10 cellular contexts compared by ENCODE assay signal in genomic region chr3:59839810-59840515, GRCh38.
A peak's percentile ranks its signal among the peaks of the same experiment; 100 is the strongest.
DNase-seq lines count a peak whose midpoint lies in the region; ATAC-seq lines count a peak whose summit lies in the region.
"Had no signal": no experiment of that assay in that cellular context is flagged by ENCODE, and none has a peak within 500 bp of the region (broad histone marks: within the 10 kb centered on the region; RNA-seq: fewer than 3 reads in every experiment).

No MANE protein-coding gene starts in this region.

- H3K36me3 Mint-ChIP-seq in CD4-positive, CD25-positive, alpha-beta regulatory T cell = no peaks in the 10 kb centered on the region

- H3K4me1 Mint-ChIP-seq in CD4-positive, CD25-positive, alpha-beta regulatory T cell = peaks cover 0 to 27% (median 12%) of the 10 kb centered on the region in 4 donors

- peaks cover 0 to 7% (median 2%) of the 10 kb centered on the region in 7 donors for H3K9me3 Mint-ChIP-seq in CD4-positive, CD25-positive, alpha-beta regulatory T cell

- no peak overlapping the region for H3K27ac ChIP-seq in CD4-positive, CD25-positive, alpha-beta regulatory T cell (ENCODE audit: insufficient read depth, low read length, poor library complexity, severe bottlenecking)

- H3K36me3 ChIP-seq in CD4-positive, CD25-positive, alpha-beta regulatory T cell (ENCODE audit: control insufficient read depth, insufficient read depth, low read length) = no peaks in the 10 kb centered on the region
- no peaks in the 10 kb centered on the region for H3K36me3 ChIP-seq in MG63

- no peaks in the 10 kb centered on the region for H3K4me1 ChIP-seq in CD4-positive, CD25-positive, alpha-beta regulatory T cell (ENCODE audit: control insufficient read depth, insufficient read depth, low read length, poor library complexity, severe bottlenecking)

- H3K9me3 ChIP-seq in CD4-positive, CD25-positive, alpha-beta regulatory T cell (ENCODE audit: control insufficient read depth in 2 of 2, low read length in 2 of 2) = no peaks in the 10 kb centered on the region
- H3K9me3 ChIP-seq in MG63 = no peaks in the 10 kb centered on the region

- H3K27me3 ChIP-seq in CD4-positive, CD25-positive, alpha-beta regulatory T cell (ENCODE audit: control insufficient read depth, insufficient read depth, low read length) = no peaks in the 10 kb centered on the region
- H3K27me3 ChIP-seq in MG63 = no peaks in the 10 kb centered on the region

- peak overlapping the region in 2 of 3 donors; percentile 14 to 39 for H3K27ac Mint-ChIP-seq in CD4-positive, CD25-positive, alpha-beta regulatory T cell
- H3K27ac Mint-ChIP-seq: T-helper 17 cell had no signal

- H3K4me3 ChIP-seq in CD4-positive, CD25-positive, alpha-beta regulatory T cell (ENCODE audit: low read depth, low read length) = no peak overlapping the region
- no peak overlapping the region for H3K4me3 ChIP-seq in MG63

- ATAC-seq in CD4-positive, CD25-positive, alpha-beta regulatory T cell (ENCODE audit: low read depth in 2 of 2) = peak; percentile 49 to 62
- peak; percentile 92 for ATAC-seq in GM19043 (IDR thresholded peaks at IDR 0.05; ENCODE audit: low read depth, unreplicated experiment)
- peak; percentile 93 for ATAC-seq in HG02973 (IDR thresholded peaks at IDR 0.05; ENCODE audit: unreplicated experiment)
- ATAC-seq: T-helper 17 cell had no signal

- peak in 2 of 3 donors; percentile 3 to 31 for DNase-seq in CD4-positive, CD25-positive, alpha-beta regulatory T cell
- DNase-seq in OCI-M1 (lab: John Stamatoyannopoulos, UW) (peak; percentile 42), MG63 (no peak), RPMI8226 (no peak), NCI-H1092 (lab: John Stamatoyannopoulos, UW) (no peak), 8988T (no peak)
- DNase-seq: caudate nucleus, T-helper 17 cell had no signal

- no peaks in the 10 kb centered on the region for H3K27me3 Mint-ChIP-seq in CD4-positive, CD25-positive, alpha-beta regulatory T cell
- H3K27me3 Mint-ChIP-seq: T-helper 17 cell had no signal

- H3K4me3 Mint-ChIP-seq in CD4-positive, CD25-positive, alpha-beta regulatory T cell = no peak overlapping the region
- H3K4me3 Mint-ChIP-seq: T-helper 17 cell had no signal

Comparison
In these comparisons a context has a peak if more than half of its experiments do, and no peak if none do; other contexts are left out.
1. DNase-seq: peak in CD4-positive, CD25-positive, alpha-beta regulatory T cell (2 of 3) and OCI-M1 (single experiment); none in MG63 (single experiment), RPMI8226 (single experiment), NCI-H1092 (single experiment) and 8988T (single experiment).
2. Peak in every context shown above with its lines, with median percentiles within 50 percentile points of each other: ATAC-seq.